In genomic region chr14:102507026-102507860, GRCh38 we compare ENCODE assay signal across 1 cellular context.
TF ChIP-seq lines count a peak whose summit lies in the region.

No MANE protein-coding gene starts in this region.

TF ChIP-seq in HCT116, 20 proteins besides CTCF, POLR2A, EP300 and RAD21 (continued from another document):
- TF ChIP-seq, protein P1, sequence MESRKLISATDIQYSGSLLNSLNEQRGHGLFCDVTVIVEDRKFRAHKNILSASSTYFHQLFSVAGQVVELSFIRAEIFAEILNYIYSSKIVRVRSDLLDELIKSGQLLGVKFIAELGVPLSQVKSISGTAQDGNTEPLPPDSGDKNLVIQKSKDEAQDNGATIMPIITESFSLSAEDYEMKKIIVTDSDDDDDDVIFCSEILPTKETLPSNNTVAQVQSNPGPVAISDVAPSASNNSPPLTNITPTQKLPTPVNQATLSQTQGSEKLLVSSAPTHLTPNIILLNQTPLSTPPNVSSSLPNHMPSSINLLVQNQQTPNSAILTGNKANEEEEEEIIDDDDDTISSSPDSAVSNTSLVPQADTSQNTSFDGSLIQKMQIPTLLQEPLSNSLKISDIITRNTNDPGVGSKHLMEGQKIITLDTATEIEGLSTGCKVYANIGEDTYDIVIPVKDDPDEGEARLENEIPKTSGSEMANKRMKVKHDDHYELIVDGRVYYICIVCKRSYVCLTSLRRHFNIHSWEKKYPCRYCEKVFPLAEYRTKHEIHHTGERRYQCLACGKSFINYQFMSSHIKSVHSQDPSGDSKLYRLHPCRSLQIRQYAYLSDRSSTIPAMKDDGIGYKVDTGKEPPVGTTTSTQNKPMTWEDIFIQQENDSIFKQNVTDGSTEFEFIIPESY (IDR thresholded peaks at IDR 0.05; ENCODE audit: extremely low read depth, insufficient replicate concordance, low read length): no peak
- TF ChIP-seq TCF7L2 (IDR thresholded peaks at IDR 0.05; ENCODE audit: borderline replicate concordance, extremely low read depth, insufficient read depth, insufficient read length): no peak
- TF ChIP-seq SRF (IDR thresholded peaks at IDR 0.05; ENCODE audit: low read depth): no peak
- TF ChIP-seq ATF3 (IDR thresholded peaks at IDR 0.05): no peak
